In genomic region chr12:102735104-102735503, GRCh38 we compare ENCODE assay signal across 11 cellular contexts.
A peak's percentile ranks its signal among the peaks of the same experiment; 100 is the strongest.
DNase-seq lines count a peak whose midpoint lies in the region; ATAC-seq and TF ChIP-seq lines count a peak whose summit lies in the region.
"Had no signal": no experiment of that assay in that cellular context is flagged by ENCODE, and none has a peak within 500 bp of the region (broad histone marks: within the 10 kb centered on the region; RNA-seq: fewer than 3 reads in every experiment).

No MANE protein-coding gene starts in this region.

- H3K27me3 Mint-ChIP-seq in memory B cell: no peaks in the 10 kb centered on the region

- peaks cover 3% of the 10 kb centered on the region for H3K9me3 Mint-ChIP-seq in memory B cell

- H3K36me3 Mint-ChIP-seq in memory B cell: peaks cover 2% of the 10 kb centered on the region

- peaks cover 8% of the 10 kb centered on the region for H3K4me1 Mint-ChIP-seq in memory B cell

- H3K27me3 ChIP-seq in foreskin keratinocyte: no peaks in the 10 kb centered on the region

- H3K4me3 Mint-ChIP-seq in memory B cell: peak overlapping the region; percentile 54

- H3K27ac Mint-ChIP-seq in memory B cell: peak overlapping the region; percentile 84

- no peak overlapping the region for H3K27ac ChIP-seq in foreskin keratinocyte

- H3K4me1 ChIP-seq in foreskin keratinocyte: no peaks in the 10 kb centered on the region

- ATAC-seq in GM18873 (IDR thresholded peaks at IDR 0.05; ENCODE audit: low FRiP score, unreplicated experiment) (peak; percentile 88), GM21717 (IDR thresholded peaks at IDR 0.05; ENCODE audit: unreplicated experiment) (peak; percentile 97), HG03354 (IDR thresholded peaks at IDR 0.05; ENCODE audit: poor library complexity, severe bottlenecking, unreplicated experiment) (peak; percentile 95), memory B cell (ENCODE audit: low read depth) (peak; percentile 98), foreskin keratinocyte (no peak)

- DNase-seq in memory B cell (ENCODE audit: low spot score in 2 of 2) (peak in 1 of 2 donors; percentile 11), foreskin keratinocyte (no peak), NCI-H2029 (lab: John Stamatoyannopoulos, UW) (no peak), superior temporal gyrus (ENCODE audit: extremely low spot score) (no peak), A172 (ENCODE audit: low spot score) (no peak)
- DNase-seq: cerebellar nuclear complex, midbrain, NCI-H446 treated with DMSO at 0.1 percent for 48 hours had no signal

- no peak for TF ChIP-seq CTCF in foreskin keratinocyte (conservative IDR thresholded peaks at IDR 0.05)
